In genomic region chr7:1694551-1694950, GRCh38 we compare ENCODE assay signal across 17 cellular contexts. TPM values are rescaled to one million over a fixed set of nuclear protein-coding genes. Genes with fewer than 3 reads are reported as not detected.
DNase-seq lines count a peak whose midpoint lies in the region; TF ChIP-seq lines count a peak whose summit lies in the region.
"Had no signal": no experiment of that assay in that cellular context is flagged by ENCODE, and none has a peak within 500 bp of the region (broad histone marks: within the 10 kb centered on the region; RNA-seq: fewer than 3 reads in every experiment).

No MANE protein-coding gene starts in this region.

- no peak overlapping the region for H2AFZ ChIP-seq in neural cell (ENCODE audit: low read depth, low read length)

- H3K27me3 ChIP-seq in cardiac muscle cell (no peaks in the 10 kb centered on the region), neural cell (ENCODE audit: insufficient read depth, low read depth, low read length) (no peaks in the 10 kb centered on the region)

- CTCF ChIA-PET in HEK293 (lab: Yijun Ruan, JAX) = interaction anchor here (0.6 kb wide), 2 partner anchors 119 to 136 kb away, joined by 3 read pairs; no protein-coding TSS in a partner anchor

- H3K4me3 ChIP-seq in HEK293 (ENCODE audit: low read depth, low read length) (no peak overlapping the region), cardiac muscle cell (no peak overlapping the region), neural cell (ENCODE audit: low read length) (peak overlapping the region; percentile 57)
- H3K4me3 ChIP-seq: GM12878, lower lobe of right lung had no signal

- TF ChIP-seq CTCF in HEK293 (tag by site-specific recombination; IDR thresholded peaks at IDR 0.05) = no peak
- no peak for TF ChIP-seq CTCF in cardiac muscle cell (IDR thresholded peaks at IDR 0.05; ENCODE audit: low read depth, low read length)
- TF ChIP-seq CTCF in neural cell (IDR thresholded peaks at IDR 0.05; ENCODE audit: poor library complexity, severe bottlenecking) = no peak

- H3K79me2 ChIP-seq in neural cell (replicated peaks; ENCODE audit: insufficient read depth, low read length) = peaks cover 5% of the 10 kb centered on the region

- TF ChIP-seq RAD21 in neural cell (conservative IDR thresholded peaks at IDR 0.05) = no peak

- peak overlapping the region; percentile 82 for H3K9ac ChIP-seq in neural cell (ENCODE audit: low read length)

- TF ChIP-seq EP300 in neural cell (conservative IDR thresholded peaks at IDR 0.05; ENCODE audit: poor library complexity, severe bottlenecking) = peak; percentile 22

- H3K27ac ChIP-seq in HEK293 (ENCODE audit: extremely low read depth, low read depth, low read length) = no peak overlapping the region
- H3K27ac ChIP-seq in cardiac muscle cell = peak overlapping the region; percentile 8
- H3K27ac ChIP-seq in neural cell (ENCODE audit: low read length) = peak overlapping the region; percentile 91
- H3K27ac ChIP-seq: epithelial cell of prostate, lower lobe of right lung had no signal

- H3K9me3 ChIP-seq in HEK293 (ENCODE audit: control insufficient read depth, insufficient read depth, low read depth, low read length) (no peaks in the 10 kb centered on the region), cardiac muscle cell (ENCODE audit: low read depth) (no peaks in the 10 kb centered on the region), neural cell (ENCODE audit: low read length) (no peaks in the 10 kb centered on the region)
- H3K9me3 ChIP-seq: lower lobe of right lung had no signal

- peak; percentile 1 for DNase-seq in Daoy (ENCODE audit: low read depth)
- DNase-seq in cardiac muscle cell (ENCODE audit: low read depth in 1 of 2, low spot score in 1 of 2) = peak in 1 of 2 donors; percentile 63
- DNase-seq in NCI-H2107 (lab: John Stamatoyannopoulos, UW) = no peak
- no peak for DNase-seq in NCI-H187 treated with DMSO at 0.1 percent for 48 hours (lab: John Stamatoyannopoulos, UW)
- DNase-seq in HUDEP-2 (lab: John Stamatoyannopoulos, UW; ENCODE audit: unreplicated experiment in 76 of 76) = no peak
- no peak for DNase-seq in HPDE6-E6E7 (ENCODE audit: extremely low spot score)
- DNase-seq: activated CD4-positive, alpha-beta T cell treated with anti-CD3 and anti-CD28 coated beads, Interleukin-2, amount 10 ng/mL, durations not matched to agents 24 days and 14 days; central memory CD4-positive, alpha-beta T cell; NCI-H187; trophoblast cell had no signal

- H4K20me1 ChIP-seq in neural cell (ENCODE audit: insufficient read depth) = no peaks in the 10 kb centered on the region

- H3K9me2 ChIP-seq in neural cell (ENCODE audit: insufficient read depth, low read length) = no peaks in the 10 kb centered on the region

- no peaks in the 10 kb centered on the region for H3K36me3 ChIP-seq in HEK293 (ENCODE audit: control insufficient read depth in 2 of 2, insufficient read depth in 1 of 2, low read length in 2 of 2)
- no peaks in the 10 kb centered on the region for H3K36me3 ChIP-seq in cardiac muscle cell
- no peaks in the 10 kb centered on the region for H3K36me3 ChIP-seq in neural cell (ENCODE audit: insufficient read depth, low read length)
- H3K36me3 ChIP-seq: lower lobe of right lung had no signal

- no peaks in the 10 kb centered on the region for H3K4me1 ChIP-seq in HEK293 (ENCODE audit: control insufficient read depth, insufficient read depth, low read length)
- peaks cover 14% of the 10 kb centered on the region for H3K4me1 ChIP-seq in cardiac muscle cell (ENCODE audit: low read depth)
- H3K4me1 ChIP-seq: lower lobe of right lung had no signal

- no peak overlapping the region for H3K4me2 ChIP-seq in neural cell (ENCODE audit: low read length)

- H3F3A ChIP-seq in neural cell (ENCODE audit: insufficient read depth, low read length, poor library complexity, severe bottlenecking) = no peaks in the 10 kb centered on the region

- POLR2A ChIA-PET in HEK293 (lab: Yijun Ruan, JAX) = no interaction called here

TF ChIP-seq in HEK293, 187 proteins besides CTCF, POLR2A, EP300 and RAD21:
- no peak for TF ChIP-seq ZNF362 (tag by site-specific recombination; IDR thresholded peaks at IDR 0.05)
- no peak for TF ChIP-seq ZNF10 (tag by site-specific recombination; IDR thresholded peaks at IDR 0.05)
- TF ChIP-seq ZNF660 (tag by site-specific recombination; IDR thresholded peaks at IDR 0.05) = 0 out of 2 replicates have a peak, but pooled peaks have one; percentile 19
TF ChIP-seq in HEK293: peak in this region for 1.

TF ChIP-seq in neural cell, 6 proteins besides CTCF, POLR2A, EP300 and RAD21:
- TF ChIP-seq REST (IDR thresholded peaks at IDR 0.05; ENCODE audit: borderline replicate concordance) (no peak), MXI1 (conservative IDR thresholded peaks at IDR 0.05; ENCODE audit: poor library complexity, severe bottlenecking) (no peak), POLR2AphosphoS5 (IDR thresholded peaks at IDR 0.05) (no peak), EZH2 (IDR thresholded peaks at IDR 0.05; ENCODE audit: borderline replicate concordance, insufficient read depth, low read length, poor library complexity, severe bottlenecking) (no peak), TAF1 (IDR thresholded peaks at IDR 0.05; ENCODE audit: low read depth) (no peak), SMC3 (conservative IDR thresholded peaks at IDR 0.05; ENCODE audit: poor library complexity) (no peak)

RNA-seq across cellular contexts. Expression of gene ELFN1, which starts 24.5 kb away (rescaled TPM):
- total RNA-seq in Daoy (2014; rRNA removed; shearing (Covaris generic)) = 0.15 and 1.1 TPM in 2 replicates
- total RNA-seq in cardiac muscle cell = 48.7 and 51.6 TPM in 2 replicates
- polyA plus RNA-seq in cardiac muscle cell = 8.9 and 13.4 TPM in 2 replicates
- 11.8 and 13.9 TPM in 2 replicates for polyA plus RNA-seq in neural cell
- 14.5 and 15.8 TPM in 2 replicates for polyA minus RNA-seq in neural cell
- total RNA-seq: activated CD4-positive, alpha-beta T cell treated with anti-CD3 and anti-CD28 coated beads, Interleukin-2, amount 10 ng/mL, durations not matched to agents 24 days and 14 days; activated CD8-positive, alpha-beta memory T cell treated with anti-CD3 and anti-CD28 coated beads, Interleukin-2, amount 10 ng/mL, durations not matched to agents 7 days and 5 days; activated T-helper 2 cell treated with anti-CD3 and anti-CD28 coated beads, Interferon-gamma antibody, Interleukin-2, Interleukin-4, amounts not matched to agents 10 μg/mL and 5 μg/mL and 100 μg/mL, durations not matched to agents 14 hours and 24 hours and 36 hours; GM12878 had no signal

Comparison
In these comparisons a context has a peak if more than half of its experiments do, and no peak if none do; other contexts are left out.
1. RNA of gene ELFN1, which starts 24.5 kb away (total RNA-seq): 48.7 to 51.6 TPM in cardiac muscle cell; 0.15 to 1.1 TPM in Daoy; every median in the first group is over 10 times any median in the second.